1 cellular context compared by ENCODE assay signal in genomic region chr22:22474733-22475132, GRCh38.
TF ChIP-seq lines count a peak whose summit lies in the region.

No MANE protein-coding gene starts in this region.

TF ChIP-seq in SK-N-SH, 30 proteins besides CTCF, POLR2A, EP300 and RAD21 (continued from another document):
- TF ChIP-seq POLR2AphosphoS5 (IDR thresholded peaks at IDR 0.05; ENCODE audit: low read depth, low read length): no peak
- TF ChIP-seq FOSL2 (IDR thresholded peaks at IDR 0.05; ENCODE audit: borderline replicate concordance, low read depth): no peak
- no peak for TF ChIP-seq GABPA (IDR thresholded peaks at IDR 0.05; ENCODE audit: low read depth)
- TF ChIP-seq FOXM1 (IDR thresholded peaks at IDR 0.05; ENCODE audit: low read depth): no peak
- no peak for TF ChIP-seq YY1 (IDR thresholded peaks at IDR 0.05; ENCODE audit: low read depth)
- no peak for TF ChIP-seq SIN3A (IDR thresholded peaks at IDR 0.05; ENCODE audit: borderline replicate concordance, low read depth, low read length)
- TF ChIP-seq ZBTB33 (IDR thresholded peaks at IDR 0.05; ENCODE audit: borderline replicate concordance, low read depth): no peak
- TF ChIP-seq NFIC (IDR thresholded peaks at IDR 0.05; ENCODE audit: borderline replicate concordance): no peak
- no peak for TF ChIP-seq USF1 (IDR thresholded peaks at IDR 0.05; ENCODE audit: borderline replicate concordance, low read depth)
